Comparison of ENCODE assay signal across 20 cellular contexts in genomic region chr7:157727964-157728615, GRCh38.
DNase-seq lines count a peak whose midpoint lies in the region; ATAC-seq, FAIRE-seq and TF ChIP-seq lines count a peak whose summit lies in the region.
"Had no signal": no experiment of that assay in that cellular context is flagged by ENCODE, and none has a peak within 500 bp of the region (broad histone marks: within the 10 kb centered on the region; RNA-seq: fewer than 3 reads in every experiment).

No MANE protein-coding gene starts in this region.

- no peak overlapping the region for H2AFZ ChIP-seq in K562 (ENCODE audit: low read depth, low read length)
- no peak overlapping the region for H2AFZ ChIP-seq in neuronal stem cell (ENCODE audit: low read length)

- H3K4ac ChIP-seq in neuronal stem cell (ENCODE audit: low read length): peak overlapping the region; percentile 44

- in situ Hi-C loops in K562 (cut with MboI): no loop called here

- ATAC-seq in K562 (peak; percentile 34; the same call in 2 of the 3 replicates), aorta (ENCODE audit: low FRiP score) (peak; percentile 26), Right ventricle myocardium inferior (no peak)
- ATAC-seq: GM12878 had no signal

- DNase-seq in H7: peak; percentile 39
- DNase-seq in K562 (ENCODE audit: extremely low read depth in 1 of 4, low spot score in 3 of 4): no peak
- no peak for DNase-seq in neuronal stem cell (ENCODE audit: low spot score)
- DNase-seq in aorta: no peak
- no peak for DNase-seq in Right ventricle myocardium inferior (ENCODE audit: missing footprints)
- no peak for DNase-seq in NCI-H510A treated with DMSO at 0.1 percent for 48 hours (lab: John Stamatoyannopoulos, UW)
- DNase-seq: ACHN; BE2C; C1 segment of cervical spinal cord; CD4-positive, CD25-positive, alpha-beta regulatory T cell; CD8-positive, alpha-beta memory T cell; COR-L47; DMS 273 treated with DMSO at 0.1 percent for 48 hours; DMS53; DND-41; EL; GOT3; H9 had no signal

- no peak overlapping the region for H4K91ac ChIP-seq in neuronal stem cell (ENCODE audit: low read depth, low read length, poor library complexity)

- WGBS in K562 (ENCODE audit: insufficient coverage, low coverage, missing lambda C conversion rate): 1% methylated on average over 21 of the region's 21 CpGs
- no CpG with 5 or more reads among the region's 21 CpGs for WGBS in neuronal stem cell (ENCODE audit: extremely low coverage in 2 of 2, insufficient read length in 2 of 2, insufficient replicate concordance in 1 of 2), 2 donors
- 81 to 83% methylated on average over 19 to 21 of the region's 21 CpGs for WGBS in aorta, 2 donors

- TF ChIP-seq CTCF in K562 (IDR thresholded peaks at IDR 0.05 in 2 of 3, conservative IDR thresholded peaks at IDR 0.05 in 1 of 3; ENCODE audit: insufficient read depth in 2 of 3, low read depth in 1 of 3, low read length in 3 of 3): no peak

- H2BK5ac ChIP-seq in neuronal stem cell (ENCODE audit: low read length): no peak overlapping the region

- no peak overlapping the region for H3K4me3 ChIP-seq in H7 (ENCODE audit: insufficient read depth, low read depth, low read length)
- H3K4me3 ChIP-seq in K562: no peak overlapping the region
- no peak overlapping the region for H3K4me3 ChIP-seq in neuronal stem cell (ENCODE audit: low read length in 2 of 2)
- H3K4me3 ChIP-seq in aorta (ENCODE audit: low read length in 2 of 2): no peak overlapping the region
- H3K4me3 ChIP-seq: GM12878 had no signal

- H3K14ac ChIP-seq in neuronal stem cell (ENCODE audit: low read length): peak overlapping the region; percentile 73

- intact Hi-C loops in K562 (cut with micrococcal nuclease) (no loop called here), aorta (cut with DNase I) (no loop called here), Right ventricle myocardium inferior (cut with DNase I) (no loop called here)

- H2BK120ac ChIP-seq in neuronal stem cell (ENCODE audit: low read depth, low read length): no peak overlapping the region

- POLR2A ChIA-PET in K562 (lab: Yijun Ruan, JAX): interaction anchor here (0.6 to 0.9 kb wide), 3 partner anchors 14 to 259 kb away, joined by 3 read pairs; no protein-coding TSS in a partner anchor

- H3K9ac ChIP-seq in K562 (ENCODE audit: insufficient read depth in 1 of 2, low read depth in 2 of 2, low read length in 2 of 2): no peak overlapping the region
- no peak overlapping the region for H3K9ac ChIP-seq in neuronal stem cell (ENCODE audit: low read depth, low read length, poor library complexity)

- H3K27ac ChIP-seq in K562 (ENCODE audit: extremely low read depth, low read depth, low read length) (no peak overlapping the region), neuronal stem cell (replicated peaks; ENCODE audit: low read length) (no peak overlapping the region), aorta (ENCODE audit: low read depth in 1 of 2, low read length in 2 of 2) (no peak overlapping the region)

- no peak for TF ChIP-seq RAD21 in K562 (CRISPR knock-in tag; conservative IDR thresholded peaks at IDR 0.05 in 1 of 2, IDR thresholded peaks at IDR 0.05 in 1 of 2)

- peaks cover 26% of the 10 kb centered on the region for H4K20me1 ChIP-seq in K562 (replicated peaks; ENCODE audit: control insufficient read depth, insufficient read depth, low read length)

- FAIRE-seq in K562 (lab: Jason Lieb, UNC): no peak
- FAIRE-seq: A204.1, GM12878 had no signal

- H3K4me2 ChIP-seq in K562 (ENCODE audit: insufficient read depth, low read length) (no peak overlapping the region), neuronal stem cell (ENCODE audit: insufficient read depth, low read length, poor library complexity, severe bottlenecking) (no peak overlapping the region)

- H3K4me1 ChIP-seq in K562 (replicated peaks in 1 of 2; ENCODE audit: control insufficient read depth in 2 of 2, insufficient read depth in 2 of 2, low read length in 2 of 2) (peaks cover 0 to 6% of the 10 kb centered on the region in 2 experiments; a peak in 1 of 5 replicates), neuronal stem cell (ENCODE audit: control insufficient read depth in 2 of 2, insufficient read depth in 1 of 2, low read depth in 1 of 2, low read length in 2 of 2) (peaks cover 2 to 4% of the 10 kb centered on the region in 2 donors), aorta (ENCODE audit: control insufficient read depth in 1 of 2, insufficient read depth in 2 of 2, low read length in 2 of 2) (no peaks in the 10 kb centered on the region)
- H3K4me1 ChIP-seq: BE2C had no signal

- peak overlapping the region; percentile 40 for H2AK5ac ChIP-seq in neuronal stem cell (ENCODE audit: low read depth, low read length)

- no peak for TF ChIP-seq POLR2A in K562 (conservative IDR thresholded peaks at IDR 0.05)

- H3K9me3 ChIP-seq in K562 (replicated peaks; ENCODE audit: control insufficient read depth, insufficient read depth, low read depth, low read length) (no peaks in the 10 kb centered on the region), neuronal stem cell (replicated peaks in 1 of 2; ENCODE audit: control insufficient read depth in 2 of 2, insufficient read depth in 1 of 2, low read depth in 1 of 2, low read length in 2 of 2) (no peaks in the 10 kb centered on the region), aorta (ENCODE audit: control insufficient read depth, low read length) (no peaks in the 10 kb centered on the region)
- H3K9me3 ChIP-seq: BE2C had no signal

- H2BK12ac ChIP-seq in neuronal stem cell (ENCODE audit: low read length): no peak overlapping the region

- no peaks in the 10 kb centered on the region; the same call in 1 of the 2 replicates for H3K27me3 ChIP-seq in H7 (ENCODE audit: control insufficient read depth, insufficient read depth, low read length)
- H3K27me3 ChIP-seq in K562 (ENCODE audit: control insufficient read depth in 2 of 2, insufficient read depth in 2 of 2, low read length in 2 of 2): peaks cover 22 to 43% of the 10 kb centered on the region in 2 experiments; a peak in 4 of 5 replicates
- peaks cover 0 to 7% (median 7%) of the 10 kb centered on the region in 3 experiments for H3K27me3 ChIP-seq in neuronal stem cell (ENCODE audit: control insufficient read depth in 3 of 3, insufficient read depth in 3 of 3, low read depth in 1 of 3, low read length in 3 of 3)
- no peaks in the 10 kb centered on the region for H3K27me3 ChIP-seq in aorta (ENCODE audit: control insufficient read depth in 1 of 2, insufficient read depth in 2 of 2, low read length in 1 of 2)

- no peak overlapping the region for H4K8ac ChIP-seq in neuronal stem cell (ENCODE audit: low read depth, low read length)

- TF ChIP-seq EP300 in K562 (IDR thresholded peaks at IDR 0.05; ENCODE audit: low read length): no peak

- H2BK15ac ChIP-seq in neuronal stem cell (ENCODE audit: low read length): peak overlapping the region; percentile 67

- no peaks in the 10 kb centered on the region for H3K36me3 ChIP-seq in H7 (replicated peaks; ENCODE audit: control insufficient read depth, insufficient read depth, low read length)
- no peaks in the 10 kb centered on the region for H3K36me3 ChIP-seq in K562 (ENCODE audit: control insufficient read depth, insufficient read depth, low read length)
- H3K36me3 ChIP-seq in neuronal stem cell (replicated peaks in 1 of 2; ENCODE audit: control insufficient read depth in 2 of 2, insufficient read depth in 2 of 2, low read length in 2 of 2): no peaks in the 10 kb centered on the region
- no peaks in the 10 kb centered on the region for H3K36me3 ChIP-seq in aorta (ENCODE audit: control insufficient read depth in 1 of 2, insufficient read depth in 2 of 2, low read length in 1 of 2)
- H3K36me3 ChIP-seq: BE2C had no signal

- no TSS peak for BruUV-seq in K562 (replicated peaks; lab: Mats Ljungman, UMichigan)

- no peaks in the 10 kb centered on the region for H3K79me2 ChIP-seq in K562 (ENCODE audit: control insufficient read depth, insufficient read depth, low read length)

- no peaks in the 10 kb centered on the region for H3K79me1 ChIP-seq in neuronal stem cell (ENCODE audit: low read depth, low read length)

- peak overlapping the region; percentile 81 for H3K18ac ChIP-seq in neuronal stem cell (ENCODE audit: low read length)

- no peaks in the 10 kb centered on the region for H3K9me1 ChIP-seq in K562 (ENCODE audit: control insufficient read depth, insufficient read depth, low read length)

- no peak overlapping the region for H3K23ac ChIP-seq in neuronal stem cell (ENCODE audit: low read depth, low read length, poor library complexity)

- CTCF ChIA-PET in K562 (lab: Yijun Ruan, JAX; ENCODE audit: low intra/inter-chr PET ratio): no interaction called here

TF ChIP-seq in K562, 482 proteins besides CTCF, POLR2A, EP300 and RAD21:
- TF ChIP-seq SIX5 (IDR thresholded peaks at IDR 0.05; ENCODE audit: borderline replicate concordance in 1 of 2, insufficient read depth in 1 of 2, low read depth in 1 of 2, low read length in 2 of 2) (no peak), TAF15 (IDR thresholded peaks at IDR 0.05; ENCODE audit: low read depth, low read length) (peak; percentile 54; the same call in 1 of the 2 replicates)
